8 cellular contexts compared by ENCODE assay signal in genomic region chr1:117707371-117707770, GRCh38.
"Had no signal": no experiment of that assay in that cellular context is flagged by ENCODE, and none has a peak within 500 bp of the region (broad histone marks: within the 10 kb centered on the region; RNA-seq: fewer than 3 reads in every experiment).

No MANE protein-coding gene starts in this region.

- FAIRE-seq: G401.6, GM12878, GM12891, GM12892, GM18507, GM19239 had no signal

- DNase-seq: GDM1, GF-D8 had no signal

- H3K4me3 ChIP-seq: GM12878 had no signal

- ATAC-seq: GM12878 had no signal
